ENCODE assay signal across 16 cellular contexts in the genomic region with DNA sequence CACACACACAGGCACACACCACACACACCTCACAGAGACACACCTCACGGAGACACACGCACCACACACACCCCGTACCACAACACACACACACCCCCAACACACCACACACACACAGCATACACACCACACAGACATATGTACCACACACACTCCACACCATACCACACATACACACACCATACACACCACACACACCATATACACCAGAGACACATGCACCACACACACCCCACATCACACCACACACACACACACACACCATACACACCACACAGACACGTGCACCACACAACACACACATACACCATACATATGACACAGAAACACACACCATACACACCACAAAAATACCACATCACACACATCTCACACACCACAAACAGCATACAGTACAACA.
DNase-seq lines count a peak whose midpoint lies in the region; ATAC-seq, FAIRE-seq and TF ChIP-seq lines count a peak whose summit lies in the region.
"Had no signal": no experiment of that assay in that cellular context is flagged by ENCODE, and none has a peak within 500 bp of the region (broad histone marks: within the 10 kb centered on the region; RNA-seq: fewer than 3 reads in every experiment).

No MANE protein-coding gene starts in this region.

- no peak overlapping the region for H4K8ac ChIP-seq in mesenchymal stem cell (ENCODE audit: low read length)

- H3K9me3 ChIP-seq in HepG2 (ENCODE audit: low read length) = peaks cover 19% of the 10 kb centered on the region
- no peaks in the 10 kb centered on the region for H3K9me3 ChIP-seq in right lobe of liver
- H3K9me3 ChIP-seq in mesenchymal stem cell (ENCODE audit: control insufficient read depth, low read length) = peaks cover 14% of the 10 kb centered on the region
- H3K9me3 ChIP-seq in sigmoid colon = peaks cover 0 to 14% (median 2%) of the 10 kb centered on the region in 4 donors

- H3K14ac ChIP-seq in mesenchymal stem cell (ENCODE audit: low read length in 2 of 2) = peak overlapping the region in 1 of 2 experiments; percentile 86

- no peak overlapping the region for H3K23ac ChIP-seq in mesenchymal stem cell (ENCODE audit: low read length in 2 of 2)

- H3K36me3 Mint-ChIP-seq in activated T-helper 17 cell treated with anti-CD3 and anti-CD28 coated beads, Interleukin-2, amount 50 U/mL, for 72 hours (ENCODE audit: low read depth) = no peaks in the 10 kb centered on the region
- H3K36me3 Mint-ChIP-seq: IgD-negative memory B cell had no signal

- peaks cover 4% of the 10 kb centered on the region for H3K27me3 Mint-ChIP-seq in activated T-helper 17 cell treated with anti-CD3 and anti-CD28 coated beads, Interleukin-2, amount 50 U/mL, for 72 hours

- H2BK5ac ChIP-seq in mesenchymal stem cell (ENCODE audit: low read depth, low read length, poor library complexity, severe bottlenecking) = no peak overlapping the region

- no peak for TF ChIP-seq RAD21 in HepG2 (CRISPR knock-in tag; IDR thresholded peaks at IDR 0.05)

- H3K4me3 ChIP-seq in HepG2 (replicated peaks in 1 of 3; ENCODE audit: insufficient read depth in 1 of 3, low read depth in 2 of 3, low read length in 3 of 3) (no peak overlapping the region), right lobe of liver (no peak overlapping the region), mesenchymal stem cell (ENCODE audit: insufficient read depth in 1 of 2, low read depth in 1 of 2, low read length in 2 of 2) (no peak overlapping the region), sigmoid colon (no peak overlapping the region)
- H3K4me3 ChIP-seq: BLaER1 had no signal

- H3K9ac ChIP-seq in HepG2 (ENCODE audit: insufficient read depth, low read depth, low read length) (no peak overlapping the region), mesenchymal stem cell (ENCODE audit: low read length) (no peak overlapping the region)
- H3K9ac ChIP-seq: BLaER1 had no signal

- FAIRE-seq in HepG2 (lab: Jason Lieb, UNC) = no peak
- no peak for FAIRE-seq in GM19239 (lab: Jason Lieb, UNC)
- FAIRE-seq: H54 had no signal

- BruUV-seq in HepG2 (replicated peaks; lab: Mats Ljungman, UMichigan) = no TSS peak

- H2BK12ac ChIP-seq in mesenchymal stem cell (ENCODE audit: low read length in 2 of 2) = no peak overlapping the region

- no peak overlapping the region for H2BK120ac ChIP-seq in mesenchymal stem cell (ENCODE audit: low read depth, low read length)

- no peak overlapping the region for H3K4me3 Mint-ChIP-seq in activated T-helper 17 cell treated with anti-CD3 and anti-CD28 coated beads, Interleukin-2, amount 50 U/mL, for 72 hours
- H3K4me3 Mint-ChIP-seq: CD8-positive, alpha-beta memory T cell; IgD-negative memory B cell had no signal

- intact Hi-C loops in HepG2 (cut with micrococcal nuclease; ENCODE audit: unreplicated experiment) (no loop called here), right lobe of liver (cut with DNase I) (no loop called here), sigmoid colon (cut with DNase I) (loop anchor here (1.0 to 5.0 kb wide), 4 partner anchors 234 to 908 kb away; no protein-coding TSS in a partner anchor)

- CTCF ChIA-PET in HepG2 (lab: Yijun Ruan, JAX; ENCODE audit: low intra/inter-chr PET ratio, low total read pairs) = no interaction called here

- no peaks in the 10 kb centered on the region for H3K27me3 ChIP-seq in HepG2 (ENCODE audit: control insufficient read depth in 1 of 2, insufficient read depth in 2 of 2, low read length in 2 of 2)
- H3K27me3 ChIP-seq in right lobe of liver = no peaks in the 10 kb centered on the region
- H3K27me3 ChIP-seq in mesenchymal stem cell (ENCODE audit: control insufficient read depth in 1 of 2, insufficient read depth in 1 of 2, low read length in 2 of 2) = no peaks in the 10 kb centered on the region
- H3K27me3 ChIP-seq in sigmoid colon = no peaks in the 10 kb centered on the region
- H3K27me3 ChIP-seq: BLaER1 had no signal

- H3K27ac ChIP-seq in HepG2 (ENCODE audit: extremely low read length, insufficient read depth, low read length) (no peak overlapping the region), right lobe of liver (no peak overlapping the region), mesenchymal stem cell (ENCODE audit: low read length, poor library complexity, severe bottlenecking) (no peak overlapping the region), sigmoid colon (peak overlapping the region in 3 of 4 donors; percentile 80 to 89 (median 84))
- H3K27ac ChIP-seq: BLaER1 had no signal

- peak overlapping the region; percentile 52 for H4K91ac ChIP-seq in mesenchymal stem cell (ENCODE audit: low read length)

- H4K20me1 ChIP-seq in HepG2 (ENCODE audit: insufficient read depth, low read length) = no peaks in the 10 kb centered on the region
- H4K20me1 ChIP-seq: BLaER1 had no signal

- DNase-seq in HepG2 (ENCODE audit: low spot score) = no peak
- DNase-seq in right lobe of liver = no peak
- no peak for DNase-seq in mesenchymal stem cell
- no peak for DNase-seq in sigmoid colon
- no peak for DNase-seq in GM19239 (ENCODE audit: insufficient read length, low spot score)
- DNase-seq: 8988T; AML-193; Caco-2; CD8-positive, alpha-beta memory T cell; DND-41; GDM1 had no signal

- ATAC-seq in HepG2 = no peak
- ATAC-seq in right lobe of liver = no peak
- ATAC-seq in HG02642 (IDR thresholded peaks at IDR 0.05; ENCODE audit: poor library complexity, unreplicated experiment) = no peak
- ATAC-seq in activated T-helper 17 cell treated with anti-CD3 and anti-CD28 coated beads, Interleukin-2, amount 50 U/mL, for 72 hours (replicated peaks) = no peak

- H3K4me1 ChIP-seq in HepG2 (ENCODE audit: insufficient read depth, low read length) (no peaks in the 10 kb centered on the region), right lobe of liver (no peaks in the 10 kb centered on the region), mesenchymal stem cell (ENCODE audit: control insufficient read depth, insufficient read depth, low read depth, low read length) (peaks cover 2% of the 10 kb centered on the region), sigmoid colon (peaks cover 0 to 39% (median 22%) of the 10 kb centered on the region in 4 donors)
- H3K4me1 ChIP-seq: BLaER1, Caco-2 had no signal

- H3K9me3 Mint-ChIP-seq in activated T-helper 17 cell treated with anti-CD3 and anti-CD28 coated beads, Interleukin-2, amount 50 U/mL, for 72 hours = peaks cover 5% of the 10 kb centered on the region

- TF ChIP-seq CTCF in HepG2 (CRISPR knock-in tag; IDR thresholded peaks at IDR 0.05) (no peak), right lobe of liver (IDR thresholded peaks at IDR 0.05) (no peak), sigmoid colon (IDR thresholded peaks at IDR 0.05) (no peak)

- TF ChIP-seq EP300 in HepG2 (IDR thresholded peaks at IDR 0.05; ENCODE audit: low read depth in 2 of 2, low read length in 2 of 2) = no peak
- no peak for TF ChIP-seq EP300 in HepG2 (CRISPR knock-in tag; IDR thresholded peaks at IDR 0.05; ENCODE audit: borderline replicate concordance)
- no peak for TF ChIP-seq EP300 in sigmoid colon (IDR thresholded peaks at IDR 0.05)

- H2BK15ac ChIP-seq in mesenchymal stem cell (ENCODE audit: low read depth, poor library complexity, severe bottlenecking) = no peak overlapping the region

- H3K27ac Mint-ChIP-seq in activated T-helper 17 cell treated with anti-CD3 and anti-CD28 coated beads, Interleukin-2, amount 50 U/mL, for 72 hours = no peak overlapping the region
- H3K27ac Mint-ChIP-seq: CD8-positive, alpha-beta memory T cell; IgD-negative memory B cell had no signal

- H2AFZ ChIP-seq in HepG2 (ENCODE audit: low read length) = no peak overlapping the region
- H2AFZ ChIP-seq in mesenchymal stem cell (ENCODE audit: low read depth, low read length) = no peak overlapping the region

- in situ Hi-C loops in HepG2 (cut with HindIII; ENCODE audit: extremely low pct_ligation_motif_present, low pct_unique_long_range_greater_than_20kb) = no loop called here

- H3K18ac ChIP-seq in mesenchymal stem cell (ENCODE audit: low read depth in 1 of 2, low read length in 2 of 2) = no peak overlapping the region

- H3K36me3 ChIP-seq in HepG2 (replicated peaks in 1 of 2; ENCODE audit: control insufficient read depth in 1 of 2, insufficient read depth in 2 of 2, low read length in 2 of 2) (no peaks in the 10 kb centered on the region), right lobe of liver (no peaks in the 10 kb centered on the region), mesenchymal stem cell (ENCODE audit: control insufficient read depth in 1 of 2, insufficient read depth in 2 of 2, low read depth in 1 of 2, low read length in 2 of 2) (no peaks in the 10 kb centered on the region), sigmoid colon (no peaks in the 10 kb centered on the region)
- H3K36me3 ChIP-seq: BLaER1 had no signal

- peaks cover 2% of the 10 kb centered on the region for H3K4me1 Mint-ChIP-seq in activated T-helper 17 cell treated with anti-CD3 and anti-CD28 coated beads, Interleukin-2, amount 50 U/mL, for 72 hours
- H3K4me1 Mint-ChIP-seq: IgD-negative memory B cell had no signal

- no peaks in the 10 kb centered on the region for H3K79me2 ChIP-seq in HepG2 (ENCODE audit: insufficient read depth, low read length)

- H3K4me2 ChIP-seq in HepG2 (ENCODE audit: low read depth, low read length) = no peak overlapping the region
- H3K4me2 ChIP-seq in mesenchymal stem cell (ENCODE audit: low read length, poor library complexity, severe bottlenecking) = no peak overlapping the region
- H3K4me2 ChIP-seq: BLaER1 had no signal

- H3K4ac ChIP-seq in mesenchymal stem cell (ENCODE audit: low read depth in 1 of 2, low read length in 2 of 2) = no peak overlapping the region

- 61% methylated on average over 4 of the region's 4 CpGs for WGBS in HepG2 (ENCODE audit: low lambda C conversion rate)
- WGBS in right lobe of liver (ENCODE audit: insufficient coverage, low coverage, low lambda C conversion rate, missing lambda C conversion rate) = 88% methylated on average over 1 of the region's 4 CpGs
- WGBS in mesenchymal stem cell = 91% methylated on average over 4 of the region's 4 CpGs
- WGBS in sigmoid colon, 2 donors = 96 to 98% methylated on average over 4 of the region's 4 CpGs

- H2AK5ac ChIP-seq in mesenchymal stem cell (ENCODE audit: low read length, severe bottlenecking) = no peak overlapping the region

- H3K79me1 ChIP-seq in mesenchymal stem cell (replicated peaks; ENCODE audit: low read length, poor library complexity, severe bottlenecking) = no peaks in the 10 kb centered on the region

- TF ChIP-seq POLR2A in HepG2 (IDR thresholded peaks at IDR 0.05; ENCODE audit: insufficient read depth in 1 of 2, low read depth in 2 of 2, low read length in 2 of 2) (no peak), right lobe of liver (IDR thresholded peaks at IDR 0.05) (no peak), sigmoid colon (IDR thresholded peaks at IDR 0.05) (no peak)

- POLR2A ChIA-PET in HepG2 (lab: Yijun Ruan, JAX) = no interaction called here

TF ChIP-seq in HepG2, 621 proteins besides CTCF, POLR2A, EP300 and RAD21 (continues in another document):
- TF ChIP-seq ATF3 (CRISPR knock-in tag; IDR thresholded peaks at IDR 0.05) (no peak), ZSCAN12 (CRISPR knock-in tag; IDR thresholded peaks at IDR 0.05) (no peak), ZBTB7A (CRISPR knock-in tag; IDR thresholded peaks at IDR 0.05) (no peak), ZNF780A (CRISPR knock-in tag; IDR thresholded peaks at IDR 0.05) (no peak), ZNF713 (CRISPR knock-in tag; IDR thresholded peaks at IDR 0.05) (no peak)

Comparison
In these comparisons a context has a peak if more than half of its experiments do, and no peak if none do; other contexts are left out.
1. H3K27ac ChIP-seq: peak in sigmoid colon (3 of 4); none in HepG2 (single experiment), right lobe of liver (0 of 3) and mesenchymal stem cell (single experiment).